Comparison of ENCODE assay signal across 8 cellular contexts in genomic region chr19:3360494-3361383, GRCh38. TPM values are rescaled to one million over a fixed set of nuclear protein-coding genes. Genes with fewer than 3 reads are reported as not detected.
A peak's percentile ranks its signal among the peaks of the same experiment; 100 is the strongest.
DNase-seq lines count a peak whose midpoint lies in the region; ATAC-seq and TF ChIP-seq lines count a peak whose summit lies in the region.

No MANE protein-coding gene starts in this region.

- DNase-seq in D341Med (ENCODE audit: low spot score) (peak; percentile 82), HK-2 (ENCODE audit: unreplicated experiment) (peak; percentile 20), choroid plexus epithelial cell (ENCODE audit: low read depth) (no peak), lung microvascular endothelial cell (ENCODE audit: low read depth in 2 of 2) (peak; percentile 53 to 69), NAMALWA (ENCODE audit: low spot score) (no peak)
- DNase-seq in activated CD4-positive, alpha-beta T cell treated with anti-CD3 and anti-CD28 coated beads for 24 hours (ENCODE audit: low read depth in 2 of 2), result peak; percentile 70 to 75
- peak; percentile 43 to 65 (median 51) for DNase-seq in stimulated activated CD4-positive, alpha-beta T cell treated with anti-CD3 and anti-CD28 coated beads, TNF-alpha, amount 100 ng/mL, for 48 hours (ENCODE audit: low read depth in 3 of 3)

- peak overlapping the region; percentile 78 for H3K4me3 ChIP-seq in choroid plexus epithelial cell (ENCODE audit: low read depth, low read length)

- ATAC-seq in GM18517 (IDR thresholded peaks at IDR 0.05; ENCODE audit: unreplicated experiment), result no peak

- peak; percentile 12 for TF ChIP-seq CTCF in choroid plexus epithelial cell (conservative IDR thresholded peaks at IDR 0.05; ENCODE audit: low read depth, low read length)

RNA-seq across cellular contexts. Expression of gene NFIC, which starts 5.6 kb away (rescaled TPM):
- 9.4 and 11.7 TPM in 2 replicates for total RNA-seq in lung microvascular endothelial cell

Comparison
In these comparisons a context has a peak if more than half of its experiments do, and no peak if none do; other contexts are left out.
1. DNase-seq: peak in D341Med (single experiment), HK-2 (single experiment), activated CD4-positive, alpha-beta T cell treated with anti-CD3 and anti-CD28 coated beads for 24 hours (2 of 2), lung microvascular endothelial cell (2 of 2) and stimulated activated CD4-positive, alpha-beta T cell treated with anti-CD3 and anti-CD28 coated beads, TNF-alpha, amount 100 ng/mL, for 48 hours (3 of 3); none in choroid plexus epithelial cell (single experiment) and NAMALWA (single experiment).